In the genomic region with DNA sequence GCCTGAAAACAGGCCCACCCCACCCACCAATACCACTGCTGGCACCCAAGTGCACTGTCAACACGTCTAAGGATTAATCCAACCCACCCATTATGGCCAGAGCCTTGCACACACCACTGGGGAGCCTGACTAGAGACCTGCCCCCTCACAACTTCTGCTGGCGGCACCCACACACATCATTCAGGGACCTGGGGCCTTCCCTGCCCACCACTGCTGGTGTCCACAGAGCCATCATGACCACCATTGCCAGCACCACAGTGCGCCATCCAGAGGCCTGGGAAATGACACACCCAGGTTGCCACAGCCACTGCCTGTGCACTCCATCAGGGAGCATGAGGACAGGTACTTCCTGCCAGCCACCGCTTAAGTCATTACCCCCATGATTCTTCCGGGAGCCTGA, we compare ENCODE assay signal across 21 cellular contexts.
"Had no signal": no experiment of that assay in that cellular context is flagged by ENCODE, and none has a peak within 500 bp of the region (broad histone marks: within the 10 kb centered on the region; RNA-seq: fewer than 3 reads in every experiment).

No MANE protein-coding gene starts in this region.

- H3K9me3 ChIP-seq: gastrocnemius medialis had no signal

- H3K4me3 ChIP-seq: coronary artery, dorsolateral prefrontal cortex, gastrocnemius medialis, left lung, lower lobe of right lung, thoracic aorta had no signal

- H3K27me3 Mint-ChIP-seq: activated CD4-positive, alpha-beta memory T cell treated with anti-CD3 and anti-CD28 coated beads, Interleukin-2, amount 10 ng/mL, durations not matched to agents 7 days and 5 days; activated CD4-positive, alpha-beta T cell treated with anti-CD3 and anti-CD28 coated beads, Interleukin-2, amount 10 ng/mL, durations not matched to agents 24 days and 14 days; activated CD8-positive, alpha-beta memory T cell treated with anti-CD3 and anti-CD28 coated beads, Interleukin-2, amount 10 ng/mL, durations not matched to agents 7 days and 5 days; activated naive CD8-positive, alpha-beta T cell; stimulated activated naive CD8-positive, alpha-beta T cell treated with anti-CD3 and anti-CD28 coated beads, Interleukin-15, Interleukin-2, amounts not matched to agents 100 ng/mL and 50 ng/mL, for 24 hours had no signal

- H3K27ac ChIP-seq: brain microvascular endothelial cell, coronary artery, dorsolateral prefrontal cortex, gastrocnemius medialis, left lung, lower lobe of right lung, thoracic aorta had no signal

- ATAC-seq: activated CD8-positive, alpha-beta memory T cell treated with anti-CD3 and anti-CD28 coated beads, Interleukin-2, amount 10 ng/mL, durations not matched to agents 7 days and 5 days; gastrocnemius medialis; left lung; lower lobe of right lung; right cardiac atrium had no signal

- H3K4me3 Mint-ChIP-seq: activated CD4-positive, alpha-beta memory T cell treated with anti-CD3 and anti-CD28 coated beads, Interleukin-2, amount 10 ng/mL, durations not matched to agents 7 days and 5 days; activated CD4-positive, alpha-beta T cell treated with anti-CD3 and anti-CD28 coated beads, Interleukin-2, amount 10 ng/mL, durations not matched to agents 24 days and 14 days; activated CD8-positive, alpha-beta memory T cell treated with anti-CD3 and anti-CD28 coated beads, Interleukin-2, amount 10 ng/mL, durations not matched to agents 7 days and 5 days; activated naive CD8-positive, alpha-beta T cell; stimulated activated naive CD8-positive, alpha-beta T cell treated with anti-CD3 and anti-CD28 coated beads, Interleukin-15, Interleukin-2, amounts not matched to agents 100 ng/mL and 50 ng/mL, for 24 hours had no signal

- H3K27ac Mint-ChIP-seq: activated CD4-positive, alpha-beta memory T cell treated with anti-CD3 and anti-CD28 coated beads, Interleukin-2, amount 10 ng/mL, durations not matched to agents 7 days and 5 days; activated CD4-positive, alpha-beta T cell treated with anti-CD3 and anti-CD28 coated beads, Interleukin-2, amount 10 ng/mL, durations not matched to agents 24 days and 14 days; activated CD8-positive, alpha-beta memory T cell treated with anti-CD3 and anti-CD28 coated beads, Interleukin-2, amount 10 ng/mL, durations not matched to agents 7 days and 5 days; activated naive CD8-positive, alpha-beta T cell; stimulated activated naive CD8-positive, alpha-beta T cell treated with anti-CD3 and anti-CD28 coated beads, Interleukin-15, Interleukin-2, amounts not matched to agents 100 ng/mL and 50 ng/mL, for 24 hours had no signal

- H3K4me1 ChIP-seq: left lung, lower lobe of right lung had no signal

- DNase-seq: activated CD4-positive, alpha-beta memory T cell treated with anti-CD3 and anti-CD28 coated beads, Interleukin-2, amount 10 ng/mL, durations not matched to agents 7 days and 5 days; activated CD4-positive, alpha-beta T cell treated with anti-CD3 and anti-CD28 coated beads, Interleukin-2, amount 10 ng/mL, durations not matched to agents 24 days and 14 days; activated CD4-positive, CD25-positive, alpha-beta regulatory T cell treated with anti-CD3 and anti-CD28 coated beads, Interleukin-2, amount 50 U/mL, for 72 hours; activated CD8-positive, alpha-beta memory T cell treated with anti-CD3 and anti-CD28 coated beads, Interleukin-2, amount 10 ng/mL, durations not matched to agents 7 days and 5 days; activated T-cell treated with anti-CD3 and anti-CD28 coated beads for 4 hours; brain microvascular endothelial cell; dorsolateral prefrontal cortex; effector memory CD4-positive, alpha-beta T cell; erythroblast; gastrocnemius medialis; glutamatergic neuron; lower lobe of right lung; mesenchymal stem cell; occipital lobe; right cardiac atrium; T1000 had no signal

- H3K27me3 ChIP-seq: brain microvascular endothelial cell, dorsolateral prefrontal cortex, gastrocnemius medialis, left lung had no signal

- H3K36me3 ChIP-seq: brain microvascular endothelial cell, lower lobe of right lung, thoracic aorta had no signal
